Comparison of ENCODE assay signal across 22 cellular contexts in the genomic region with DNA sequence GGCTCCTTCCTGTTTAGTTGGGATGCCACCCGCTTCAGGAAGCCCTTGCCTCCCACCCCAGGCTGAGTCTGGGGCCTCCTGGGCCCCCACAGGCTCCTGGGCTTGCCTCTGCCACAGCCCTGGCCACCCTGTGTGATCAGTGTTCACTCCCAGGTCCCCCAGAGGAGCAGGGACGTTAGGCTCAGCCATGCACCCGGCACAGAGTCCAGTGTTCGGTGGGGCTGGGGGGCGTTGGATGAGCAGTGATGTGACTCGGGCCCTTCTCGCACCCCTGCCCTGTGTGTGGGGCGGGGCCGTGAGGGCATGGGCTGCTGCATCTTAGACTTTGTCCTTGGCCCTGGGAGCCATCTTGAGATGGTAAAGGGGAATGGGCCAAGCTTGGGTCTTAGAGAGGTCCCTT. TPM values are rescaled to one million over a fixed set of nuclear protein-coding genes. Genes with fewer than 3 reads are reported as not detected.
DNase-seq lines count a peak whose midpoint lies in the region; ATAC-seq, FAIRE-seq and TF ChIP-seq lines count a peak whose summit lies in the region.
"Had no signal": no experiment of that assay in that cellular context is flagged by ENCODE, and none has a peak within 500 bp of the region (broad histone marks: within the 10 kb centered on the region; RNA-seq: fewer than 3 reads in every experiment).

No MANE protein-coding gene starts in this region.

- H3K79me2 ChIP-seq in GM12878 (ENCODE audit: control insufficient read depth, insufficient read depth, low read length) (no peaks in the 10 kb centered on the region), trophoblast cell (ENCODE audit: control insufficient read depth, insufficient read depth, low read length, poor library complexity) (no peaks in the 10 kb centered on the region)

- H3K4me3 Mint-ChIP-seq in activated T-helper 2 cell treated with anti-CD3 and anti-CD28 coated beads, Interferon-gamma antibody, Interleukin-2, Interleukin-4, amounts not matched to agents 10 μg/mL and 5 μg/mL and 100 μg/mL, durations not matched to agents 14 hours and 24 hours and 36 hours (ENCODE audit: low read depth) = no peak overlapping the region
- H3K4me3 Mint-ChIP-seq: CD14-positive monocyte; CD8-positive, alpha-beta T cell; H9; HFFc6 had no signal

- no peak overlapping the region for H2BK5ac ChIP-seq in trophoblast cell (ENCODE audit: low read depth, low read length, poor library complexity)

- no peak overlapping the region for H4K8ac ChIP-seq in trophoblast cell (ENCODE audit: low read depth, low read length)

- in situ Hi-C loops in GM12878 (cut with MboI) = loop anchor here (5.0 kb wide), 1 partner anchor 163 kb away; no protein-coding TSS in a partner anchor

- H3K23ac ChIP-seq in trophoblast cell (ENCODE audit: low read length) = no peak overlapping the region

- H3K27ac ChIP-seq in HEK293 (ENCODE audit: extremely low read depth, low read depth, low read length) (no peak overlapping the region), GM12878 (ENCODE audit: control insufficient read depth, insufficient read depth) (no peak overlapping the region), right lobe of liver (no peak overlapping the region), trophoblast cell (ENCODE audit: low read depth, low read length) (no peak overlapping the region)
- H3K27ac ChIP-seq: A549, GM23248, HL-60 had no signal

- H3K4me2 ChIP-seq in GM12878 (ENCODE audit: control insufficient read depth, insufficient read depth) (no peak overlapping the region), trophoblast cell (ENCODE audit: low read length) (no peak overlapping the region)
- H3K4me2 ChIP-seq: A549 had no signal

- no peaks in the 10 kb centered on the region for H3K9me3 ChIP-seq in HEK293 (ENCODE audit: control insufficient read depth, insufficient read depth, low read depth, low read length)
- H3K9me3 ChIP-seq in GM12878 (replicated peaks; ENCODE audit: control insufficient read depth, insufficient read depth, low read length) = no peaks in the 10 kb centered on the region
- H3K9me3 ChIP-seq in right lobe of liver = no peaks in the 10 kb centered on the region
- H3K9me3 ChIP-seq in trophoblast cell (ENCODE audit: insufficient read depth, low read depth, low read length) = no peaks in the 10 kb centered on the region
- H3K9me3 ChIP-seq: A549, BE2C had no signal

- TF ChIP-seq CTCF in HEK293 (tag by site-specific recombination; IDR thresholded peaks at IDR 0.05) = no peak
- no peak for TF ChIP-seq CTCF in GM12878 (IDR thresholded peaks at IDR 0.05 in 2 of 3, conservative IDR thresholded peaks at IDR 0.05 in 1 of 3; ENCODE audit: control insufficient read depth in 2 of 3, extremely low read depth in 1 of 3, insufficient read depth in 1 of 3, low read depth in 3 of 3, low read length in 3 of 3)
- no peak for TF ChIP-seq CTCF in right lobe of liver (IDR thresholded peaks at IDR 0.05)

- H3K36me3 ChIP-seq in HEK293 (ENCODE audit: control insufficient read depth in 2 of 2, insufficient read depth in 1 of 2, low read length in 2 of 2) = peaks cover 0 to 6% of the 10 kb centered on the region in 2 experiments; a peak in 1 of 3 replicates
- peaks cover 9 to 10% of the 10 kb centered on the region in 2 experiments for H3K36me3 ChIP-seq in GM12878 (ENCODE audit: control insufficient read depth in 2 of 2, insufficient read depth in 2 of 2, low read length in 1 of 2)
- peaks cover 9 to 36% (median 16%) of the 10 kb centered on the region in 4 donors for H3K36me3 ChIP-seq in right lobe of liver
- H3K36me3 ChIP-seq in trophoblast cell (ENCODE audit: control insufficient read depth in 1 of 2, insufficient read depth in 2 of 2, low read length in 2 of 2) = peaks cover 15 to 22% of the 10 kb centered on the region in 2 experiments

- no peak for FAIRE-seq in GM12878 (lab: Jason Lieb, UNC)
- FAIRE-seq: A549, D721Med had no signal

- no peak overlapping the region for H3K9ac ChIP-seq in GM12878 (ENCODE audit: control insufficient read depth, insufficient read depth, low read length)
- H3K9ac ChIP-seq in trophoblast cell (ENCODE audit: low read length) = no peak overlapping the region
- H3K9ac ChIP-seq: GM23248 had no signal

- SMC1A ChIA-PET in GM12878 (lab: Charles Lee; ENCODE audit: uncharacterized antibody, unreplicated experiment) = no interaction called here

- H3K4me1 ChIP-seq in HEK293 (ENCODE audit: control insufficient read depth, insufficient read depth, low read length) (no peaks in the 10 kb centered on the region), GM12878 (ENCODE audit: control insufficient read depth, insufficient read depth, low read length) (peaks cover 3% of the 10 kb centered on the region), right lobe of liver (peaks cover 0 to 5% (median 0%) of the 10 kb centered on the region in 4 donors), trophoblast cell (ENCODE audit: control insufficient read depth in 1 of 2, insufficient read depth in 2 of 2, low read length in 2 of 2) (peaks cover 15 to 24% of the 10 kb centered on the region in 2 experiments)

- no TSS peak for BruUV-seq in GM12878 (replicated peaks; lab: Mats Ljungman, UMichigan)

- H3K14ac ChIP-seq in trophoblast cell (ENCODE audit: low read length) = no peak overlapping the region

- H2AK5ac ChIP-seq in trophoblast cell (ENCODE audit: low read length) = no peak overlapping the region

- CTCF ChIA-PET in HEK293 (lab: Yijun Ruan, JAX) (interaction anchor here (4.2 to 4.8 kb wide), 2 partner anchors 63 kb away, joined by 24 to 26 read pairs; no protein-coding TSS in a partner anchor), GM12878 (lab: Yijun Ruan, JAX) (interaction anchor here (2.9 to 4.6 kb wide), 2 partner anchors 18 to 63 kb away, joined by 12 to 16 read pairs; no protein-coding TSS in a partner anchor)

- no peak for TF ChIP-seq RAD21 in GM12878 (IDR thresholded peaks at IDR 0.05; ENCODE audit: insufficient read depth, low read depth, low read length)

- H4K20me1 ChIP-seq in GM12878 (ENCODE audit: control insufficient read depth, insufficient read depth) = no peaks in the 10 kb centered on the region

- H3K36me3 Mint-ChIP-seq in activated T-helper 2 cell treated with anti-CD3 and anti-CD28 coated beads, Interferon-gamma antibody, Interleukin-2, Interleukin-4, amounts not matched to agents 10 μg/mL and 5 μg/mL and 100 μg/mL, durations not matched to agents 14 hours and 24 hours and 36 hours (ENCODE audit: low read depth) = no peaks in the 10 kb centered on the region

- 86% methylated on average over 9 of the region's 9 CpGs for WGBS in GM12878 (ENCODE audit: insufficient coverage, insufficient replicate concordance, low lambda C conversion rate, missing lambda C conversion rate)
- WGBS in right lobe of liver (ENCODE audit: insufficient coverage, low coverage, low lambda C conversion rate, missing lambda C conversion rate) = no CpG with 5 or more reads among the region's 9 CpGs
- WGBS in trophoblast cell (ENCODE audit: extremely low coverage, insufficient coverage, insufficient read length) = no CpG with 5 or more reads among the region's 9 CpGs

- POLR2A ChIA-PET in HEK293 (lab: Yijun Ruan, JAX) = no interaction called here
- POLR2A ChIA-PET in GM12878 (lab: Charles Lee) = no interaction called here

- H2AFZ ChIP-seq in GM12878 (ENCODE audit: control insufficient read depth, low read depth, low read length) (no peak overlapping the region), trophoblast cell (ENCODE audit: insufficient read depth, low read length, poor library complexity) (no peak overlapping the region)
- H2AFZ ChIP-seq: GM23248 had no signal

- RAD21 ChIA-PET in GM12878 (lab: Charles Lee; ENCODE audit: unreplicated experiment) = interaction anchor here (1.4 kb wide), 1 partner anchor 41 kb away, joined by 3 read pairs; the partner anchor contains the start of gene SH3TC1

- no peak overlapping the region for H3K27ac Mint-ChIP-seq in activated T-helper 2 cell treated with anti-CD3 and anti-CD28 coated beads, Interferon-gamma antibody, Interleukin-2, Interleukin-4, amounts not matched to agents 10 μg/mL and 5 μg/mL and 100 μg/mL, durations not matched to agents 14 hours and 24 hours and 36 hours
- H3K27ac Mint-ChIP-seq: CD8-positive, alpha-beta T cell; HFFc6 had no signal

- peak overlapping the region; percentile 12 for H2BK12ac ChIP-seq in trophoblast cell (ENCODE audit: low read length)

- no peak overlapping the region for H4K91ac ChIP-seq in trophoblast cell (ENCODE audit: low read depth, low read length)

- H3K4me1 Mint-ChIP-seq in activated T-helper 2 cell treated with anti-CD3 and anti-CD28 coated beads, Interferon-gamma antibody, Interleukin-2, Interleukin-4, amounts not matched to agents 10 μg/mL and 5 μg/mL and 100 μg/mL, durations not matched to agents 14 hours and 24 hours and 36 hours (ENCODE audit: low read depth) = no peaks in the 10 kb centered on the region

- peaks cover 4% of the 10 kb centered on the region for H3K79me1 ChIP-seq in trophoblast cell (ENCODE audit: low read length)

- H2BK120ac ChIP-seq in trophoblast cell (ENCODE audit: insufficient read depth, low read length, poor library complexity) = no peak overlapping the region

- no peaks in the 10 kb centered on the region for H3K9me3 Mint-ChIP-seq in activated T-helper 2 cell treated with anti-CD3 and anti-CD28 coated beads, Interferon-gamma antibody, Interleukin-2, Interleukin-4, amounts not matched to agents 10 μg/mL and 5 μg/mL and 100 μg/mL, durations not matched to agents 14 hours and 24 hours and 36 hours
- H3K9me3 Mint-ChIP-seq: CD8-positive, alpha-beta T cell; H9; HFFc6 had no signal

- no peak overlapping the region for H3K18ac ChIP-seq in trophoblast cell (ENCODE audit: low read length)

- intact Hi-C loops in GM12878 (cut with micrococcal nuclease; ENCODE audit: unreplicated experiment) = loop anchor here (2.0 to 10.0 kb wide), 2 partner anchors 63 to 355 kb away; partner anchors contain the start of gene CPZ
- intact Hi-C loops in right lobe of liver (cut with DNase I) = loop anchor here (5.0 kb wide), 1 partner anchor 168 kb away; no protein-coding TSS in a partner anchor
- intact Hi-C loops in activated T-helper 2 cell treated with anti-CD3 and anti-CD28 coated beads, Interferon-gamma antibody, Interleukin-2, Interleukin-4, amounts not matched to agents 10 μg/mL and 5 μg/mL and 100 μg/mL, durations not matched to agents 14 hours and 24 hours and 36 hours (cut with micrococcal nuclease) = no loop called here

- H3K27me3 ChIP-seq in GM12878 (replicated peaks in 1 of 2; ENCODE audit: control insufficient read depth in 2 of 2, insufficient read depth in 2 of 2, low read length in 1 of 2) = no peaks in the 10 kb centered on the region
- no peaks in the 10 kb centered on the region for H3K27me3 ChIP-seq in right lobe of liver
- no peaks in the 10 kb centered on the region for H3K27me3 ChIP-seq in trophoblast cell (ENCODE audit: insufficient read depth, low read length)
- H3K27me3 ChIP-seq: BE2C had no signal

- H4K12ac ChIP-seq in trophoblast cell (ENCODE audit: low read depth, low read length) = no peak overlapping the region

- no peak overlapping the region for H3K4ac ChIP-seq in trophoblast cell (ENCODE audit: low read depth, low read length)

- DNase-seq in GM12878 (ENCODE audit: low read depth, low spot score) (no peak), right lobe of liver (peak in 2 of 3 donors; percentile 20 to 40), trophoblast cell (no peak), DMS79 treated with DMSO at 0.1 percent for 48 hours (lab: John Stamatoyannopoulos, UW) (no peak), NCI-H1436 (lab: John Stamatoyannopoulos, UW) (no peak)
- no peak for DNase-seq in activated T-helper 2 cell treated with anti-CD3 and anti-CD28 coated beads, Interferon-gamma antibody, Interleukin-2, Interleukin-4, amounts not matched to agents 10 μg/mL and 5 μg/mL and 100 μg/mL, durations not matched to agents 14 hours and 24 hours and 36 hours (ENCODE audit: low spot score)
- DNase-seq: BE2C; CD8-positive, alpha-beta T cell; COR-L47; DMS153; DND-41; GDM1; GM23248; H9; HFFc6; IMR-90; KG1 had no signal

- ATAC-seq in GM12878 = no peak
- no peak for ATAC-seq in right lobe of liver
- ATAC-seq: A549; CD8-positive, alpha-beta T cell had no signal

- TF ChIP-seq POLR2A in GM12878 (IDR thresholded peaks at IDR 0.05; ENCODE audit: low read depth, low read length) (0 out of 2 replicates have a peak, but pooled peaks have one; percentile 6), right lobe of liver (IDR thresholded peaks at IDR 0.05) (no peak)

- H3K4me3 ChIP-seq in HEK293 (ENCODE audit: low read depth, low read length) = no peak overlapping the region
- H3K4me3 ChIP-seq in GM12878 = no peak overlapping the region
- no peak overlapping the region for H3K4me3 ChIP-seq in right lobe of liver
- H3K4me3 ChIP-seq in trophoblast cell (ENCODE audit: low read depth, low read length) = no peak overlapping the region
- H3K4me3 ChIP-seq: A549, GM23248 had no signal

- no peaks in the 10 kb centered on the region for H3K27me3 Mint-ChIP-seq in activated T-helper 2 cell treated with anti-CD3 and anti-CD28 coated beads, Interferon-gamma antibody, Interleukin-2, Interleukin-4, amounts not matched to agents 10 μg/mL and 5 μg/mL and 100 μg/mL, durations not matched to agents 14 hours and 24 hours and 36 hours (ENCODE audit: low read depth)

- no peak for TF ChIP-seq EP300 in GM12878 (IDR thresholded peaks at IDR 0.05; ENCODE audit: borderline replicate concordance in 1 of 2, control insufficient read depth in 1 of 2, low read depth in 2 of 2, low read length in 2 of 2)

RNA-seq across cellular contexts. Expression of gene HTRA3, which starts 29.9 kb away (rescaled TPM):
- not detected in 2 replicates for total RNA-seq in GM12878 (2013; cell fraction: nucleolus; rRNA removed)
- total RNA-seq in GM12878 (2014; rRNA removed) (not detected in 2 replicates), GM12878 (2014; rRNA removed; fragmentation: Illumina TruSeq; extraction: Trizol) (not detected in 2 replicates), GM12878 (2021) (0.08 TPM in 1 of 2 replicates, not detected in the other), right lobe of liver (1 to 10 TPM in 3 of 6 experiments, under 1 TPM in 3; 0.32 to 1.6 (median 1.0) TPM)
- polyA plus RNA-seq in GM12878 (2011; ENCODE audit: low read depth) = not detected
- polyA plus RNA-seq in GM12878 (2011; rRNA removed) (0.72 and 1.2 TPM in 2 replicates), GM12878 (2014; fragmentation: Illumina TruSeq; extraction: Trizol) (0.04 TPM in 1 of 2 replicates, not detected in the other), GM12878 (2014; fragmentation: Nextera tagmentation; extraction: Ambion mirVana) (not detected), GM12878 (2014; rRNA removed) (not detected in 2 replicates), GM12878 (2016; fragmentation: Nextera tagmentation; extraction: Ambion mirVana) (not detected)
- 1.9 and 2.3 TPM in 2 replicates for polyA plus RNA-seq in GM12878 (2011; cell fraction: cytosol; rRNA removed)
- 1.0 and 1.7 TPM in 2 replicates for polyA plus RNA-seq in GM12878 (2011; cell fraction: nucleus; rRNA removed)
- 0.11 TPM in 1 of 2 replicates, not detected in the other for polyA plus RNA-seq in GM12878 (2012)
- polyA minus RNA-seq in GM12878 (2011; rRNA and poly(A)+ RNA removed) = 0.73 and 1.3 TPM in 2 replicates
- 0.73 TPM in 1 of 2 replicates, not detected in the other for polyA minus RNA-seq in GM12878 (2011; cell fraction: cytosol; rRNA and poly(A)+ RNA removed)
- polyA minus RNA-seq in GM12878 (2011; cell fraction: nucleus; rRNA and poly(A)+ RNA removed) = 0.36 and 0.57 TPM in 2 replicates
- polyA plus RNA-seq in trophoblast cell (2013) = 31.1 and 33.0 TPM in 2 replicates
- total RNA-seq in activated T-helper 2 cell treated with anti-CD3 and anti-CD28 coated beads, Interferon-gamma antibody, Interleukin-2, Interleukin-4, amounts not matched to agents 10 μg/mL and 5 μg/mL and 100 μg/mL, durations not matched to agents 14 hours and 24 hours and 36 hours = 0.23 TPM in 1 of 2 replicates, not detected in the other
- total RNA-seq: CD8-positive, alpha-beta T cell had no signal
- polyA plus RNA-seq: CD14-positive monocyte had no signal

RNA-seq across cellular contexts. Expression of gene SH3TC1, which starts 40.6 kb away (rescaled TPM):
- 199 and 223 TPM in 2 replicates for total RNA-seq in GM12878 (2013; cell fraction: nucleolus; rRNA removed)
- total RNA-seq in GM12878 (2014; rRNA removed) (30.4 and 33.1 TPM in 2 replicates), GM12878 (2014; rRNA removed; fragmentation: Illumina TruSeq; extraction: Trizol) (14.6 and 15.4 TPM in 2 replicates), GM12878 (2021) (39.6 and 47.0 TPM in 2 replicates), right lobe of liver (10 to 100 TPM; 13.2 to 48.0 (median 24.9) TPM)
- polyA plus RNA-seq in GM12878 (2011; ENCODE audit: low read depth) = 11.1 TPM
- polyA plus RNA-seq in GM12878 (2011; rRNA removed) (13.0 and 19.8 TPM in 2 replicates), GM12878 (2014; fragmentation: Illumina TruSeq; extraction: Trizol) (2.6 and 7.4 TPM in 2 replicates), GM12878 (2014; fragmentation: Nextera tagmentation; extraction: Ambion mirVana) (under 1 TPM; 0.19 to 0.62 TPM), GM12878 (2014; rRNA removed) (28.4 and 31.8 TPM in 2 replicates), GM12878 (2016; fragmentation: Nextera tagmentation; extraction: Ambion mirVana) (10 to 100 TPM; 17.0 to 19.8 TPM)
- polyA plus RNA-seq in GM12878 (2011; cell fraction: cytosol; rRNA removed) = 23.9 and 42.0 TPM in 2 replicates
- 186 and 189 TPM in 2 replicates for polyA plus RNA-seq in GM12878 (2011; cell fraction: nucleus; rRNA removed)
- polyA plus RNA-seq in GM12878 (2012) = 21.8 and 26.5 TPM in 2 replicates
- 23.7 and 77.3 TPM in 2 replicates for polyA minus RNA-seq in GM12878 (2011; rRNA and poly(A)+ RNA removed)
- 22.4 and 33.3 TPM in 2 replicates for polyA minus RNA-seq in GM12878 (2011; cell fraction: cytosol; rRNA and poly(A)+ RNA removed)
- 101 and 153 TPM in 2 replicates for polyA minus RNA-seq in GM12878 (2011; cell fraction: nucleus; rRNA and poly(A)+ RNA removed)
- 12.8 and 13.1 TPM in 2 replicates for polyA plus RNA-seq in trophoblast cell (2013)
- total RNA-seq in activated T-helper 2 cell treated with anti-CD3 and anti-CD28 coated beads, Interferon-gamma antibody, Interleukin-2, Interleukin-4, amounts not matched to agents 10 μg/mL and 5 μg/mL and 100 μg/mL, durations not matched to agents 14 hours and 24 hours and 36 hours = 14.2 and 14.8 TPM in 2 replicates

Comparison
In these comparisons a context has a peak if more than half of its experiments do, and no peak if none do; other contexts are left out.
1. DNase-seq: peak in right lobe of liver (2 of 3); none in GM12878 (single experiment), trophoblast cell (0 of 2), DMS79 treated with DMSO at 0.1 percent for 48 hours (single experiment), NCI-H1436 (single experiment) and activated T-helper 2 cell treated with anti-CD3 and anti-CD28 coated beads, Interferon-gamma antibody, Interleukin-2, Interleukin-4, amounts not matched to agents 10 μg/mL and 5 μg/mL and 100 μg/mL, durations not matched to agents 14 hours and 24 hours and 36 hours (single experiment).